ENCODE assay signal across 9 cellular contexts in genomic region chr12:111359231-111359913, GRCh38.
A peak's percentile ranks its signal among the peaks of the same experiment; 100 is the strongest.
DNase-seq lines count a peak whose midpoint lies in the region; ATAC-seq lines count a peak whose summit lies in the region.
"Had no signal": no experiment of that assay in that cellular context is flagged by ENCODE, and none has a peak within 500 bp of the region (broad histone marks: within the 10 kb centered on the region; RNA-seq: fewer than 3 reads in every experiment).

No MANE protein-coding gene starts in this region.

- peaks cover 9% of the 10 kb centered on the region for H3K4me1 Mint-ChIP-seq in activated naive CD4-positive, alpha-beta T cell treated with anti-CD3 and anti-CD28 coated beads, Interleukin-2, amount 10 ng/mL, durations not matched to agents 7 days and 5 days

- H3K27me3 Mint-ChIP-seq in activated naive CD4-positive, alpha-beta T cell treated with anti-CD3 and anti-CD28 coated beads, Interleukin-2, amount 10 ng/mL, durations not matched to agents 7 days and 5 days: peaks cover 34% of the 10 kb centered on the region
- H3K27me3 Mint-ChIP-seq: activated naive CD4-positive, alpha-beta T cell treated with anti-CD3 and anti-CD28 coated beads, Interleukin-2, amount 50 U/mL, for 24 hours had no signal

- no peaks in the 10 kb centered on the region for H3K36me3 Mint-ChIP-seq in activated naive CD4-positive, alpha-beta T cell treated with anti-CD3 and anti-CD28 coated beads, Interleukin-2, amount 10 ng/mL, durations not matched to agents 7 days and 5 days
- H3K36me3 Mint-ChIP-seq: activated naive CD4-positive, alpha-beta T cell treated with anti-CD3 and anti-CD28 coated beads, Interleukin-2, amount 50 U/mL, for 24 hours had no signal

- H3K4me3 Mint-ChIP-seq in activated naive CD4-positive, alpha-beta T cell treated with anti-CD3 and anti-CD28 coated beads, Interleukin-2, amount 10 ng/mL, durations not matched to agents 7 days and 5 days: no peak overlapping the region
- H3K4me3 Mint-ChIP-seq: activated naive CD4-positive, alpha-beta T cell treated with anti-CD3 and anti-CD28 coated beads, Interleukin-2, amount 50 U/mL, for 24 hours had no signal

- no peak for ATAC-seq in GM19397 (IDR thresholded peaks at IDR 0.05; ENCODE audit: unreplicated experiment)
- ATAC-seq in HG03139 (IDR thresholded peaks at IDR 0.05; ENCODE audit: unreplicated experiment): no peak
- ATAC-seq in HG03432 (IDR thresholded peaks at IDR 0.05; ENCODE audit: unreplicated experiment): no peak

- CTCF ChIA-PET in activated naive CD4-positive, alpha-beta T cell treated with anti-CD3 and anti-CD28 coated beads, Interleukin-2, amount 10 ng/mL, durations not matched to agents 7 days and 5 days (lab: Charles Lee): interaction anchor here (0.6 to 1.1 kb wide), 3 partner anchors 26 to 152 kb away, joined by 3 read pairs; no protein-coding TSS in a partner anchor

- peak overlapping the region; percentile 1 for H3K27ac Mint-ChIP-seq in activated naive CD4-positive, alpha-beta T cell treated with anti-CD3 and anti-CD28 coated beads, Interleukin-2, amount 10 ng/mL, durations not matched to agents 7 days and 5 days
- H3K27ac Mint-ChIP-seq: activated naive CD4-positive, alpha-beta T cell treated with anti-CD3 and anti-CD28 coated beads, Interleukin-2, amount 50 U/mL, for 24 hours had no signal

- DNase-seq in GDM1 (lab: John Stamatoyannopoulos, UW): peak; percentile 73
- peak; percentile 71 for DNase-seq in SIG-M5 treated with dmso at 0.1 percent for 504 hours (lab: John Stamatoyannopoulos, UW; ENCODE audit: unreplicated experiment)
- DNase-seq in activated naive CD4-positive, alpha-beta T cell treated with anti-CD3 and anti-CD28 coated beads, Interleukin-2, amount 10 ng/mL, durations not matched to agents 7 days and 5 days: peak; percentile 26
- DNase-seq in stimulated activated CD4-positive, alpha-beta T cell treated with anti-CD3 and anti-CD28 coated beads, Interleukin-1b, Interleukin-23, amount 100 ng/mL, for 48 hours: peak; percentile 68
- no peak for DNase-seq in hippocampal formation (lab: John Stamatoyannopoulos, UW)

- no peaks in the 10 kb centered on the region for H3K9me3 Mint-ChIP-seq in activated naive CD4-positive, alpha-beta T cell treated with anti-CD3 and anti-CD28 coated beads, Interleukin-2, amount 10 ng/mL, durations not matched to agents 7 days and 5 days
- H3K9me3 Mint-ChIP-seq: activated naive CD4-positive, alpha-beta T cell treated with anti-CD3 and anti-CD28 coated beads, Interleukin-2, amount 50 U/mL, for 24 hours had no signal

Comparison
In these comparisons a context has a peak if more than half of its experiments do, and no peak if none do; other contexts are left out.
1. DNase-seq: peak in GDM1 (single experiment), SIG-M5 treated with dmso at 0.1 percent for 504 hours (single experiment), activated naive CD4-positive, alpha-beta T cell treated with anti-CD3 and anti-CD28 coated beads, Interleukin-2, amount 10 ng/mL, durations not matched to agents 7 days and 5 days (single experiment) and stimulated activated CD4-positive, alpha-beta T cell treated with anti-CD3 and anti-CD28 coated beads, Interleukin-1b, Interleukin-23, amount 100 ng/mL, for 48 hours (single experiment); none in hippocampal formation (0 of 2).